Comparison of ENCODE assay signal across 8 cellular contexts in genomic region chr14:32202941-32203882, GRCh38. TPM values are rescaled to one million over a fixed set of nuclear protein-coding genes. Genes with fewer than 3 reads are reported as not detected.
DNase-seq lines count a peak whose midpoint lies in the region; ATAC-seq and TF ChIP-seq lines count a peak whose summit lies in the region.

TSS of gene RNU6-8 (minus strand) at chr14:32203269.

- peaks cover 2% of the 10 kb centered on the region for H3K27me3 Mint-ChIP-seq in activated T-helper 1 cell treated with anti-CD3 and anti-CD28 coated beads, Interleukin-12 subunit alpha, Interleukin-12 subunit beta, Interleukin-2, Interleukin-4 antibody, amounts not matched to agents 30 ng/mL and 10 ng/mL and 1 ng/mL, durations not matched to agents 14 hours and 24 hours and 36 hours (ENCODE audit: insufficient read depth)
- peaks cover 0 to 30% (median 0%) of the 10 kb centered on the region in 5 donors for H3K27me3 Mint-ChIP-seq in naive thymus-derived CD4-positive, alpha-beta T cell
- H3K27me3 Mint-ChIP-seq in stimulated activated memory B cell treated with anti-CD40 and anti-IgM and Interleukin-4, amounts not matched to agents 10 μg/mL and 1 μg/mL and 100 μg/mL, for 72 hours: no peaks in the 10 kb centered on the region

- intact Hi-C loops in Panc1 (cut with micrococcal nuclease; ENCODE audit: unreplicated experiment): loop anchor here (10.0 kb wide), 1 partner anchor 128 kb away; the partner anchor contains the start of gene ARHGAP5
- intact Hi-C loops in activated T-helper 1 cell treated with anti-CD3 and anti-CD28 coated beads, Interleukin-12 subunit alpha, Interleukin-12 subunit beta, Interleukin-2, Interleukin-4 antibody, amounts not matched to agents 30 ng/mL and 10 ng/mL and 1 ng/mL, durations not matched to agents 14 hours and 24 hours and 36 hours (cut with micrococcal nuclease): loop anchor here (1.0 to 10.0 kb wide), 10 partner anchors 49 to 2002 kb away; partner anchors contain the start of genes AP4S1, DTD2, HECTD1 and NPAS3
- intact Hi-C loops in naive thymus-derived CD4-positive, alpha-beta T cell (cut with micrococcal nuclease): loop anchor here (1.0 to 5.0 kb wide), 15 partner anchors 49 to 1644 kb away; partner anchors contain the start of genes G2E3 (in 2 of the 2), STRN3 (in 2 of the 2), DTD2 (in 1 of the 2) and HEATR5A (in 1 of the 2)

- TF ChIP-seq EP300 in Ishikawa (IDR thresholded peaks at IDR 0.05; ENCODE audit: borderline replicate concordance): no peak

- TF ChIP-seq CTCF in Panc1 (IDR thresholded peaks at IDR 0.05): no peak
- TF ChIP-seq CTCF in fibroblast of lung (conservative IDR thresholded peaks at IDR 0.05 in 1 of 2, IDR thresholded peaks at IDR 0.05 in 1 of 2; ENCODE audit: low read depth in 1 of 2, low read length in 2 of 2): no peak

- H3K4me3 ChIP-seq in Panc1 (ENCODE audit: low read depth in 2 of 2, low read length in 2 of 2) (peak within 1 kb of the TSS; percentile 64 to 85), fibroblast of lung (replicated peaks in 1 of 4; ENCODE audit: control extremely low read depth in 1 of 4, insufficient read depth in 1 of 4, low read depth in 3 of 4, low read length in 4 of 4) (peak within 1 kb of the TSS; percentile 46 to 83 (median 60))
- H3K4me3 ChIP-seq in naive thymus-derived CD4-positive, alpha-beta T cell (ENCODE audit: low read length): peak within 1 kb of the TSS; percentile 85

- H3K4me1 Mint-ChIP-seq in activated T-helper 1 cell treated with anti-CD3 and anti-CD28 coated beads, Interleukin-12 subunit alpha, Interleukin-12 subunit beta, Interleukin-2, Interleukin-4 antibody, amounts not matched to agents 30 ng/mL and 10 ng/mL and 1 ng/mL, durations not matched to agents 14 hours and 24 hours and 36 hours (ENCODE audit: low read depth): peaks cover 49% of the 10 kb centered on the region
- H3K4me1 Mint-ChIP-seq in naive thymus-derived CD4-positive, alpha-beta T cell: peaks cover 2 to 46% (median 21%) of the 10 kb centered on the region in 7 donors
- peaks cover 50% of the 10 kb centered on the region for H3K4me1 Mint-ChIP-seq in stimulated activated memory B cell treated with anti-CD40 and anti-IgM and Interleukin-4, amounts not matched to agents 10 μg/mL and 1 μg/mL and 100 μg/mL, for 72 hours

- H3K27ac ChIP-seq in Panc1 (ENCODE audit: low read length): peak within 1 kb of the TSS; percentile 91
- peak within 1 kb of the TSS; percentile 60 for H3K27ac ChIP-seq in fibroblast of lung (ENCODE audit: insufficient read depth, low read length)
- H3K27ac ChIP-seq in naive thymus-derived CD4-positive, alpha-beta T cell (ENCODE audit: low read depth, low read length): peak within 1 kb of the TSS; percentile 92

- H2AFZ ChIP-seq in fibroblast of lung (ENCODE audit: low read length): peak within 1 kb of the TSS; percentile 90

- no peaks in the 10 kb centered on the region for H4K20me1 ChIP-seq in fibroblast of lung (ENCODE audit: control insufficient read depth, extremely low read depth, insufficient read depth, low read length)

- H3K4me2 ChIP-seq in fibroblast of lung (ENCODE audit: extremely low read depth, insufficient read depth, low read length): peak within 1 kb of the TSS; percentile 97

- no peaks in the 10 kb centered on the region for H3K9me3 Mint-ChIP-seq in activated T-helper 1 cell treated with anti-CD3 and anti-CD28 coated beads, Interleukin-12 subunit alpha, Interleukin-12 subunit beta, Interleukin-2, Interleukin-4 antibody, amounts not matched to agents 30 ng/mL and 10 ng/mL and 1 ng/mL, durations not matched to agents 14 hours and 24 hours and 36 hours
- H3K9me3 Mint-ChIP-seq in naive thymus-derived CD4-positive, alpha-beta T cell: peaks cover 0 to 9% (median 0%) of the 10 kb centered on the region in 11 donors
- no peaks in the 10 kb centered on the region for H3K9me3 Mint-ChIP-seq in stimulated activated memory B cell treated with anti-CD40 and anti-IgM and Interleukin-4, amounts not matched to agents 10 μg/mL and 1 μg/mL and 100 μg/mL, for 72 hours

- H3K9ac ChIP-seq in fibroblast of lung (ENCODE audit: insufficient read depth, low read length): peak within 1 kb of the TSS; percentile 80

- H3K9me3 ChIP-seq in Panc1 (ENCODE audit: control insufficient read depth, insufficient read depth, low read depth, low read length) (no peaks in the 10 kb centered on the region), fibroblast of lung (ENCODE audit: control insufficient read depth, insufficient read depth, low read depth, low read length) (no peaks in the 10 kb centered on the region)
- H3K9me3 ChIP-seq in naive thymus-derived CD4-positive, alpha-beta T cell (ENCODE audit: control insufficient read depth in 2 of 3, low read length in 3 of 3): no peaks in the 10 kb centered on the region

- TF ChIP-seq RAD21 in Ishikawa (IDR thresholded peaks at IDR 0.05; ENCODE audit: low read depth): no peak

- H3K4me1 ChIP-seq in Panc1 (ENCODE audit: control insufficient read depth, insufficient read depth, low read length) (peaks cover 3% of the 10 kb centered on the region), fibroblast of lung (ENCODE audit: control insufficient read depth, extremely low read depth, insufficient read depth, low read length) (no peaks in the 10 kb centered on the region)
- H3K4me1 ChIP-seq in naive thymus-derived CD4-positive, alpha-beta T cell (ENCODE audit: control insufficient read depth in 2 of 2, insufficient read depth in 2 of 2, low read length in 2 of 2): peaks cover 0 to 9% of the 10 kb centered on the region in 2 donors

- H3K27me3 ChIP-seq in Panc1 (ENCODE audit: control insufficient read depth, insufficient read depth, low read length): no peaks in the 10 kb centered on the region
- H3K27me3 ChIP-seq in fibroblast of lung (ENCODE audit: control insufficient read depth, insufficient read depth, low read length): peaks cover 2% of the 10 kb centered on the region
- no peaks in the 10 kb centered on the region for H3K27me3 ChIP-seq in naive thymus-derived CD4-positive, alpha-beta T cell (ENCODE audit: control insufficient read depth in 2 of 2, insufficient read depth in 2 of 2, low read length in 2 of 2)

- peak within 1 kb of the TSS; percentile 91 for H3K27ac Mint-ChIP-seq in activated T-helper 1 cell treated with anti-CD3 and anti-CD28 coated beads, Interleukin-12 subunit alpha, Interleukin-12 subunit beta, Interleukin-2, Interleukin-4 antibody, amounts not matched to agents 30 ng/mL and 10 ng/mL and 1 ng/mL, durations not matched to agents 14 hours and 24 hours and 36 hours
- H3K27ac Mint-ChIP-seq in naive thymus-derived CD4-positive, alpha-beta T cell: peak within 1 kb of the TSS; percentile 96 to 100 (median 100)
- H3K27ac Mint-ChIP-seq in stimulated activated memory B cell treated with anti-CD40 and anti-IgM and Interleukin-4, amounts not matched to agents 10 μg/mL and 1 μg/mL and 100 μg/mL, for 72 hours: peak within 1 kb of the TSS; percentile 100

- H3K36me3 Mint-ChIP-seq in activated T-helper 1 cell treated with anti-CD3 and anti-CD28 coated beads, Interleukin-12 subunit alpha, Interleukin-12 subunit beta, Interleukin-2, Interleukin-4 antibody, amounts not matched to agents 30 ng/mL and 10 ng/mL and 1 ng/mL, durations not matched to agents 14 hours and 24 hours and 36 hours (ENCODE audit: low read depth): no peaks in the 10 kb centered on the region
- no peaks in the 10 kb centered on the region for H3K36me3 Mint-ChIP-seq in naive thymus-derived CD4-positive, alpha-beta T cell
- H3K36me3 Mint-ChIP-seq in stimulated activated memory B cell treated with anti-CD40 and anti-IgM and Interleukin-4, amounts not matched to agents 10 μg/mL and 1 μg/mL and 100 μg/mL, for 72 hours: no peaks in the 10 kb centered on the region

- DNase-seq in DMS53 (lab: John Stamatoyannopoulos, UW): peak; percentile 93
- peak; percentile 78 for DNase-seq in Panc1 (ENCODE audit: low read depth, low spot score)
- peak; percentile 78 for DNase-seq in activated T-helper 1 cell treated with anti-CD3 and anti-CD28 coated beads, Interleukin-12 subunit alpha, Interleukin-12 subunit beta, Interleukin-2, Interleukin-4 antibody, amounts not matched to agents 30 ng/mL and 10 ng/mL and 1 ng/mL, durations not matched to agents 14 hours and 24 hours and 36 hours (ENCODE audit: low spot score)
- DNase-seq in fibroblast of lung (ENCODE audit: low read depth in 2 of 2): peak; percentile 91
- peak; percentile 79 to 96 (median 93) for DNase-seq in naive thymus-derived CD4-positive, alpha-beta T cell

- no peaks in the 10 kb centered on the region for H3K79me2 ChIP-seq in fibroblast of lung (ENCODE audit: control insufficient read depth, insufficient read depth, low read length)

- POLR2A ChIA-PET in Panc1 (lab: Charles Lee): no interaction called here
- POLR2A ChIA-PET in naive thymus-derived CD4-positive, alpha-beta T cell (lab: Charles Lee): interaction anchor here (0.6 to 3.0 kb wide), 12 partner anchors 9 to 995 kb away, joined by 3 to 46 read pairs (median 4); partner anchors contain the start of genes ARHGAP5, DTD2, HEATR5A and HECTD1

- in situ Hi-C loops in Panc1 (cut with HindIII; ENCODE audit: low pct_unique_long_range_greater_than_20kb, low sequenced_read_pairs): no loop called here

- CTCF ChIA-PET in Panc1 (lab: Charles Lee): interaction anchor here (0.5 to 0.6 kb wide), 2 partner anchors 39 to 310 kb away, joined by 3 to 7 read pairs; no protein-coding TSS in a partner anchor
- CTCF ChIA-PET in naive thymus-derived CD4-positive, alpha-beta T cell (lab: Charles Lee): interaction anchor here (1.0 kb wide), 2 partner anchors 47 to 276 kb away, joined by 3 to 4 read pairs; no protein-coding TSS in a partner anchor

- BruUV-seq in Panc1 (replicated peaks; lab: Mats Ljungman, UMichigan): no TSS peak

- peak within 1 kb of the TSS; percentile 87 for H3K4me3 Mint-ChIP-seq in activated T-helper 1 cell treated with anti-CD3 and anti-CD28 coated beads, Interleukin-12 subunit alpha, Interleukin-12 subunit beta, Interleukin-2, Interleukin-4 antibody, amounts not matched to agents 30 ng/mL and 10 ng/mL and 1 ng/mL, durations not matched to agents 14 hours and 24 hours and 36 hours
- H3K4me3 Mint-ChIP-seq in naive thymus-derived CD4-positive, alpha-beta T cell: peak within 1 kb of the TSS; percentile 91 to 98 (median 94)
- H3K4me3 Mint-ChIP-seq in stimulated activated memory B cell treated with anti-CD40 and anti-IgM and Interleukin-4, amounts not matched to agents 10 μg/mL and 1 μg/mL and 100 μg/mL, for 72 hours: peak within 1 kb of the TSS; percentile 88

- peak; percentile 54 for ATAC-seq in GM21717 (IDR thresholded peaks at IDR 0.05; ENCODE audit: unreplicated experiment)
- peak; percentile 90 for ATAC-seq in Panc1
- peak; percentile 91 for ATAC-seq in naive thymus-derived CD4-positive, alpha-beta T cell
- ATAC-seq in stimulated activated memory B cell treated with anti-CD40 and anti-IgM and Interleukin-4, amounts not matched to agents 10 μg/mL and 1 μg/mL and 100 μg/mL, for 72 hours: peak; percentile 88

- H3K36me3 ChIP-seq in Panc1 (ENCODE audit: control insufficient read depth, insufficient read depth, low read length) (no peaks in the 10 kb centered on the region), fibroblast of lung (ENCODE audit: control insufficient read depth, insufficient read depth, low read length) (no peaks in the 10 kb centered on the region)
- no peaks in the 10 kb centered on the region for H3K36me3 ChIP-seq in naive thymus-derived CD4-positive, alpha-beta T cell (ENCODE audit: control insufficient read depth in 2 of 3, insufficient read depth in 3 of 3, low read length in 3 of 3)

RNA-seq across cellular contexts. Expression of gene RNU6-8, which starts in this region (rescaled TPM):
- total RNA-seq in Panc1 (2021; ENCODE audit: unreplicated experiment) (not detected), fibroblast of lung (not detected in 2 replicates)
- not detected for polyA plus RNA-seq in Panc1 (2012; ENCODE audit: insufficient read length)
- not detected in 2 replicates for total RNA-seq in activated T-helper 1 cell treated with anti-CD3 and anti-CD28 coated beads, Interleukin-12 subunit alpha, Interleukin-12 subunit beta, Interleukin-2, Interleukin-4 antibody, amounts not matched to agents 30 ng/mL and 10 ng/mL and 1 ng/mL, durations not matched to agents 14 hours and 24 hours and 36 hours
- polyA plus RNA-seq in fibroblast of lung: not detected in 2 replicates
- polyA plus RNA-seq in fibroblast of lung (2012): not detected in 2 replicates
- not detected in 2 replicates for polyA minus RNA-seq in fibroblast of lung (ENCODE audit: low replicate concordance)
- not detected for total RNA-seq in naive thymus-derived CD4-positive, alpha-beta T cell
- not detected for polyA plus RNA-seq in naive thymus-derived CD4-positive, alpha-beta T cell

Comparison
In these comparisons a context has a peak if more than half of its experiments do, and no peak if none do; other contexts are left out.
1. Peak in every context shown above with its lines: DNase-seq, ATAC-seq, H3K4me3 ChIP-seq and H3K27ac ChIP-seq.
2. Peak in DNase-seq, ATAC-seq, H3K4me3 ChIP-seq and H3K27ac ChIP-seq in Panc1; RNA of the gene not detected or under 1 TPM.
3. Peak in DNase-seq in activated T-helper 1 cell treated with anti-CD3 and anti-CD28 coated beads, Interleukin-12 subunit alpha, Interleukin-12 subunit beta, Interleukin-2, Interleukin-4 antibody, amounts not matched to agents 30 ng/mL and 10 ng/mL and 1 ng/mL, durations not matched to agents 14 hours and 24 hours and 36 hours; RNA of the gene not detected or under 1 TPM.
4. Peak in DNase-seq, H3K4me3 ChIP-seq, H3K27ac ChIP-seq, H3K9ac ChIP-seq and H3K4me2 ChIP-seq in fibroblast of lung; RNA of the gene not detected or under 1 TPM.
5. Peak in DNase-seq, ATAC-seq, H3K4me3 ChIP-seq and H3K27ac ChIP-seq in naive thymus-derived CD4-positive, alpha-beta T cell; RNA of the gene not detected or under 1 TPM.